ENCODE assay signal across 8 cellular contexts in the genomic region with DNA sequence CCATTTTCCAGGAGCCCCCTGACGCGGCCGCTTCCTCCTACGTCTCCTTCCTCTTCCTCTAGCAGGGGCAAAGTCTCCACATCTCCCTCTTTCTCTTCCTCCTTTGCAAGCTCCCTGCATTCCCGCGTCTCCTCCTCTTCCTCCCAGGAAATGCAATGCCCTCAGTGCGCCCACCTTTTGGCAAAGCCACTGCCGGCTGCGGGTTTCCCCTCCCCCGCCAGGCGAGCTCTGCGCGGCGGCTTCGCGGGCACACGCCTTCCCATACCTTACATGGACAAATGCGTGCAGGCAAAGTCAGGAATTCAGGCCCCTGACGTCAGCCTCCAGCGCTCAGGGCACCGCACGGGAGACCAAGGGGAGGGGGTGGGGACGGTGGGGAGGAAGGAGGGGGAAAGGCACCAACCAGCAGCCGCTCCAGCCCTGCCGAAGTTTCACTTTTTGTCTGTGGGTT. TPM values are rescaled to one million over a fixed set of nuclear protein-coding genes. Genes with fewer than 3 reads are reported as not detected.
DNase-seq lines count a peak whose midpoint lies in the region; ATAC-seq and TF ChIP-seq lines count a peak whose summit lies in the region.

No MANE protein-coding gene starts in this region.

- TF ChIP-seq POLR2A in gastroesophageal sphincter (IDR thresholded peaks at IDR 0.05) (no peak), uterus (IDR thresholded peaks at IDR 0.05) (peak in 1 of 2 donors; percentile 34)

- H3K9me2 ChIP-seq in OCI-LY7 (ENCODE audit: insufficient read depth, low read length) = no peaks in the 10 kb centered on the region

- H4K20me1 ChIP-seq in OCI-LY7 (ENCODE audit: insufficient read depth, low read length) = no peaks in the 10 kb centered on the region

- H3K4me3 Mint-ChIP-seq in neural crest cell = peak overlapping the region; percentile 97

- 0 to 2% methylated on average over 6 to 7 of the region's 25 CpGs for WGBS in gastroesophageal sphincter (ENCODE audit: low coverage in 1 of 2), 2 donors

- BruUV-seq in OCI-LY7 (replicated peaks; lab: Mats Ljungman, UMichigan) = no TSS peak

- peaks cover 48% of the 10 kb centered on the region for H3K4me1 Mint-ChIP-seq in neural crest cell

- peaks cover 35% of the 10 kb centered on the region for H3K4me1 ChIP-seq in OCI-LY7 (ENCODE audit: insufficient read depth, low read length, poor library complexity, severe bottlenecking)
- peaks cover 0 to 52% (median 9%) of the 10 kb centered on the region in 3 donors for H3K4me1 ChIP-seq in gastroesophageal sphincter
- no peaks in the 10 kb centered on the region for H3K4me1 ChIP-seq in uterus

- peak overlapping the region; percentile 79 for H3K4me3 ChIP-seq in AG04449 (ENCODE audit: low read depth, low read length)
- peak overlapping the region; percentile 70 for H3K4me3 ChIP-seq in HL-60 (replicated peaks; ENCODE audit: insufficient read depth, low read length)
- H3K4me3 ChIP-seq in OCI-LY7 (ENCODE audit: low read depth, low read length, poor library complexity, severe bottlenecking) = peak overlapping the region; percentile 82
- H3K4me3 ChIP-seq in gastroesophageal sphincter = peak overlapping the region; percentile 84 to 89
- H3K4me3 ChIP-seq in uterus = peak overlapping the region; percentile 64 to 73

- no peaks in the 10 kb centered on the region for H3K79me2 ChIP-seq in OCI-LY7 (ENCODE audit: insufficient read depth, low read depth, low read length)

- H3K27ac Mint-ChIP-seq in activated naive CD4-positive, alpha-beta T cell treated with anti-CD3 and anti-CD28 coated beads, Interleukin-2, amount 50 U/mL, for 72 hours = peak overlapping the region; percentile 92 to 98
- peak overlapping the region; percentile 99 for H3K27ac Mint-ChIP-seq in neural crest cell (ENCODE audit: unreplicated experiment)

- CTCF ChIA-PET in AG04449 (lab: Yijun Ruan, JAX) (interaction anchor here (0.9 to 4.2 kb wide), 6 partner anchors 29 to 800 kb away, joined by 3 to 26 read pairs (median 4); no protein-coding TSS in a partner anchor), OCI-LY7 (lab: Charles Lee; ENCODE audit: unreplicated experiment) (interaction anchor here (0.7 kb wide), 1 partner anchor 212 kb away, joined by 9 read pairs; no protein-coding TSS in a partner anchor)

- peak overlapping the region; percentile 96 for H3K4me2 ChIP-seq in OCI-LY7 (ENCODE audit: low read length)

- peaks cover 0 to 10% of the 10 kb centered on the region in 2 donors for H3K9me3 Mint-ChIP-seq in activated naive CD4-positive, alpha-beta T cell treated with anti-CD3 and anti-CD28 coated beads, Interleukin-2, amount 50 U/mL, for 72 hours
- H3K9me3 Mint-ChIP-seq in neural crest cell = no peaks in the 10 kb centered on the region

- DNase-seq in AG04449 (ENCODE audit: low read depth, low spot score) = peak; percentile 85
- DNase-seq in HL-60 (ENCODE audit: low read depth in 1 of 2, low spot score in 1 of 2) = peak; percentile 49 to 76
- peak; percentile 37 for DNase-seq in OCI-LY7 (ENCODE audit: low spot score)
- peak in 1 of 2 donors; percentile 81 for DNase-seq in activated naive CD4-positive, alpha-beta T cell treated with anti-CD3 and anti-CD28 coated beads, Interleukin-2, amount 50 U/mL, for 72 hours (ENCODE audit: low spot score in 2 of 2)
- DNase-seq in neural crest cell (ENCODE audit: low read depth, low spot score) = peak; percentile 63
- peak; percentile 86 to 93 for DNase-seq in uterus

- POLR2A ChIA-PET in AG04449 (lab: Yijun Ruan, JAX) (interaction anchor here (0.8 to 4.0 kb wide), 7 partner anchors 14 to 415 kb away, joined by 3 to 19 read pairs (median 4); a partner anchor contains a TSS), OCI-LY7 (lab: Charles Lee) (interaction anchor here (0.6 to 2.8 kb wide), 19 partner anchors 11 to 216 kb away, joined by 3 to 15 read pairs (median 3); no protein-coding TSS in a partner anchor)

- H3K27me3 ChIP-seq in HL-60 (ENCODE audit: insufficient read depth, poor library complexity, severe bottlenecking) = no peaks in the 10 kb centered on the region
- H3K27me3 ChIP-seq in gastroesophageal sphincter = no peaks in the 10 kb centered on the region
- H3K27me3 ChIP-seq in uterus = no peaks in the 10 kb centered on the region

- H3K36me3 Mint-ChIP-seq in activated naive CD4-positive, alpha-beta T cell treated with anti-CD3 and anti-CD28 coated beads, Interleukin-2, amount 50 U/mL, for 72 hours = peaks cover 19 to 39% of the 10 kb centered on the region in 2 donors
- H3K36me3 Mint-ChIP-seq in neural crest cell (ENCODE audit: low read depth) = no peaks in the 10 kb centered on the region

- peak overlapping the region; percentile 78; the same call in 1 of the 2 replicates for H2AFZ ChIP-seq in OCI-LY7 (ENCODE audit: low read length)

- no peak for TF ChIP-seq CTCF in AG04449 (IDR thresholded peaks at IDR 0.05; ENCODE audit: insufficient read depth, low read length, missing control alignments)
- TF ChIP-seq CTCF in HL-60 (IDR thresholded peaks at IDR 0.05; ENCODE audit: insufficient read depth, low read length) = no peak
- TF ChIP-seq CTCF in OCI-LY7 (conservative IDR thresholded peaks at IDR 0.05; ENCODE audit: low read length) = no peak
- TF ChIP-seq CTCF in gastroesophageal sphincter (IDR thresholded peaks at IDR 0.05) = peak in 1 of 4 experiments; percentile 46
- peak; percentile 15 for TF ChIP-seq CTCF in neural crest cell (conservative IDR thresholded peaks at IDR 0.05)
- peak in 2 of 4 experiments; percentile 30 to 34 for TF ChIP-seq CTCF in uterus (IDR thresholded peaks at IDR 0.05)

- peaks cover 5% of the 10 kb centered on the region for H3K27me3 Mint-ChIP-seq in neural crest cell (ENCODE audit: low read depth)

- no peaks in the 10 kb centered on the region for H3K36me3 ChIP-seq in OCI-LY7 (ENCODE audit: insufficient read depth, low read length)
- H3K36me3 ChIP-seq in gastroesophageal sphincter = no peaks in the 10 kb centered on the region
- H3K36me3 ChIP-seq in uterus = no peaks in the 10 kb centered on the region

- TF ChIP-seq EP300 in gastroesophageal sphincter (IDR thresholded peaks at IDR 0.05) = peak; percentile 91

- ATAC-seq in GM18868 (IDR thresholded peaks at IDR 0.05; ENCODE audit: unreplicated experiment) (peak; percentile 6), gastroesophageal sphincter (peak; percentile 88)
- ATAC-seq in activated naive CD4-positive, alpha-beta T cell treated with anti-CD3 and anti-CD28 coated beads, Interleukin-2, amount 50 U/mL, for 72 hours = peak; percentile 21 to 57

- no peaks in the 10 kb centered on the region for H3K9me3 ChIP-seq in OCI-LY7 (ENCODE audit: low read length)
- H3K9me3 ChIP-seq in gastroesophageal sphincter = no peaks in the 10 kb centered on the region
- no peaks in the 10 kb centered on the region for H3K9me3 ChIP-seq in uterus

- intact Hi-C loops in OCI-LY7 (cut with micrococcal nuclease; ENCODE audit: unreplicated experiment) (loop anchor here (2.0 to 5.0 kb wide), 3 partner anchors 64 to 151 kb away; no protein-coding TSS in a partner anchor), uterus (cut with DNase I; ENCODE audit: low total_unique reads) (loop anchor here (5.0 to 10.0 kb wide), 2 partner anchors 111 to 411 kb away; no protein-coding TSS in a partner anchor)

- H3K27ac ChIP-seq in HL-60 (replicated peaks) (peak overlapping the region; percentile 73), OCI-LY7 (ENCODE audit: low read depth, low read length, poor library complexity, severe bottlenecking) (peak overlapping the region; percentile 41), gastroesophageal sphincter (peak overlapping the region; percentile 88 to 100 (median 96)), uterus (peak overlapping the region; percentile 94 to 95)

RNA-seq across cellular contexts. Expression of a gene that starts 0.4 kb away (rescaled TPM):
- 7.4 and 10.9 TPM in 2 replicates for total RNA-seq in OCI-LY7 (2014; rRNA removed; shearing (Covaris generic))
- total RNA-seq in OCI-LY7 (2022) = 102 and 119 TPM in 2 replicates
- total RNA-seq in activated naive CD4-positive, alpha-beta T cell treated with anti-CD3 and anti-CD28 coated beads, Interleukin-2, amount 50 U/mL, for 72 hours = 10 to 100 TPM; 52.7 to 53.4 TPM
- total RNA-seq in gastroesophageal sphincter = 1,000 to 10,000 TPM; 1,243 to 2,297 (median 2,164) TPM
- total RNA-seq in neural crest cell = 38.7 and 42.1 TPM in 2 replicates
- 1,000 to 10,000 TPM in 1 of 4 donors, 100 to 1,000 TPM in 3; 180 to 1,374 (median 712) TPM for total RNA-seq in uterus

Comparison
In these comparisons a context has a peak if more than half of its experiments do, and no peak if none do; other contexts are left out.
1. ATAC-seq: peak in every context shown above with its lines; median percentile 88 in gastroesophageal sphincter; 39 in activated naive CD4-positive, alpha-beta T cell treated with anti-CD3 and anti-CD28 coated beads, Interleukin-2, amount 50 U/mL, for 72 hours; 6 in GM18868.
2. H3K27ac ChIP-seq: peak in every context shown above with its lines; median percentile 96 in gastroesophageal sphincter; 94 in uterus; 73 in HL-60; 41 in OCI-LY7.